ENCODE assay signal across 10 cellular contexts in genomic region chr17:50918071-50918932, GRCh38. TPM values are rescaled to one million over a fixed set of nuclear protein-coding genes. Genes with fewer than 3 reads are reported as not detected.
DNase-seq lines count a peak whose midpoint lies in the region; ATAC-seq, FAIRE-seq and TF ChIP-seq lines count a peak whose summit lies in the region.
"Had no signal": no experiment of that assay in that cellular context is flagged by ENCODE, and none has a peak within 500 bp of the region (broad histone marks: within the 10 kb centered on the region; RNA-seq: fewer than 3 reads in every experiment).

No MANE protein-coding gene starts in this region.

- FAIRE-seq in D721Med (lab: Jason Lieb, UNC): no peak
- FAIRE-seq: keratinocyte had no signal

- no peaks in the 10 kb centered on the region for H3K79me2 ChIP-seq in osteoblast (ENCODE audit: insufficient read depth, low read length)

- H3K27me3 Mint-ChIP-seq in CD4-positive, CD25-positive, alpha-beta regulatory T cell: peaks cover 6% of the 10 kb centered on the region

- H3K27me3 ChIP-seq in CD4-positive, CD25-positive, alpha-beta regulatory T cell (ENCODE audit: control insufficient read depth, insufficient read depth, low read length): no peaks in the 10 kb centered on the region
- H3K27me3 ChIP-seq in Panc1 (ENCODE audit: control insufficient read depth, insufficient read depth, low read length): no peaks in the 10 kb centered on the region
- no peaks in the 10 kb centered on the region for H3K27me3 ChIP-seq in osteoblast (ENCODE audit: insufficient read depth, low read length)

- no peak overlapping the region for H2AFZ ChIP-seq in osteoblast (ENCODE audit: low read length)

- POLR2A ChIA-PET in Panc1 (lab: Charles Lee): interaction anchor here (1.2 kb wide), 1 partner anchor 52 kb away, joined by 5 read pairs; the partner anchor contains the start of gene TOB1

- H3K36me3 Mint-ChIP-seq in CD4-positive, CD25-positive, alpha-beta regulatory T cell: no peaks in the 10 kb centered on the region

- H3K9me3 ChIP-seq in CD4-positive, CD25-positive, alpha-beta regulatory T cell (ENCODE audit: control insufficient read depth in 2 of 2, low read length in 2 of 2): no peaks in the 10 kb centered on the region
- H3K9me3 ChIP-seq in Panc1 (ENCODE audit: control insufficient read depth, insufficient read depth, low read depth, low read length) (no peaks in the 10 kb centered on the region), osteoblast (ENCODE audit: low read depth, low read length) (no peaks in the 10 kb centered on the region)

- ATAC-seq in CD4-positive, CD25-positive, alpha-beta regulatory T cell (ENCODE audit: low read depth in 2 of 2): no peak
- ATAC-seq in Panc1: peak; percentile 26; the same call in 1 of the 2 replicates

- no peak for DNase-seq in CD4-positive, CD25-positive, alpha-beta regulatory T cell
- DNase-seq in Panc1 (ENCODE audit: low read depth, low spot score) (no peak), epithelial cell of prostate (ENCODE audit: low read depth, low spot score) (no peak), osteoblast (ENCODE audit: insufficient read length, low spot score, missing footprints) (peak; percentile 65), G401 (ENCODE audit: low spot score) (no peak), T-helper 9 cell (no peak), D721Med (ENCODE audit: insufficient read length, low spot score) (no peak), lower leg skin (ENCODE audit: low spot score in 2 of 2) (no peak)
- DNase-seq: OCI-M1 had no signal

- H3K4me1 ChIP-seq in CD4-positive, CD25-positive, alpha-beta regulatory T cell (ENCODE audit: control insufficient read depth, insufficient read depth, low read length, poor library complexity, severe bottlenecking): peaks cover 41% of the 10 kb centered on the region
- H3K4me1 ChIP-seq in Panc1 (ENCODE audit: control insufficient read depth, insufficient read depth, low read length) (peaks cover 12% of the 10 kb centered on the region), osteoblast (ENCODE audit: insufficient read depth, low read length) (peaks cover 17% of the 10 kb centered on the region)

- peak overlapping the region in 2 of 4 donors; percentile 41 to 46 for H3K4me3 Mint-ChIP-seq in CD4-positive, CD25-positive, alpha-beta regulatory T cell

- no peaks in the 10 kb centered on the region for H3K9me3 Mint-ChIP-seq in CD4-positive, CD25-positive, alpha-beta regulatory T cell

- peak overlapping the region; percentile 74 to 96 (median 85) for H3K27ac Mint-ChIP-seq in CD4-positive, CD25-positive, alpha-beta regulatory T cell

- TF ChIP-seq CTCF in Panc1 (IDR thresholded peaks at IDR 0.05): no peak
- TF ChIP-seq CTCF in osteoblast (IDR thresholded peaks at IDR 0.05; ENCODE audit: extremely low read depth, low read depth, low read length): no peak
- no peak for TF ChIP-seq CTCF in D721Med (IDR thresholded peaks at IDR 0.05; ENCODE audit: insufficient read depth, missing control alignments)
- TF ChIP-seq CTCF in lower leg skin (IDR thresholded peaks at IDR 0.05): no peak

- in situ Hi-C loops in Panc1 (cut with HindIII; ENCODE audit: low pct_unique_long_range_greater_than_20kb, low sequenced_read_pairs) (no loop called here), G401 (cut with HindIII; ENCODE audit: low sequenced_read_pairs) (no loop called here)

- CTCF ChIA-PET in Panc1 (lab: Charles Lee): interaction anchor here (0.6 kb wide), 1 partner anchor 135 kb away, joined by 3 read pairs; no protein-coding TSS in a partner anchor

- intact Hi-C loops in Panc1 (cut with micrococcal nuclease; ENCODE audit: unreplicated experiment): no loop called here
- intact Hi-C loops in lower leg skin (cut with DNase I; ENCODE audit: low total_unique reads): no loop called here

- H3K4me2 ChIP-seq in osteoblast (ENCODE audit: insufficient read depth, low read length): no peak overlapping the region

- peak overlapping the region; percentile 82 for H3K27ac ChIP-seq in CD4-positive, CD25-positive, alpha-beta regulatory T cell (ENCODE audit: insufficient read depth, low read length, poor library complexity, severe bottlenecking)
- no peak overlapping the region for H3K27ac ChIP-seq in Panc1 (ENCODE audit: low read length)
- peak overlapping the region; percentile 79 for H3K27ac ChIP-seq in epithelial cell of prostate
- no peak overlapping the region for H3K27ac ChIP-seq in osteoblast (ENCODE audit: low read depth, low read length)

- no peak overlapping the region for H3K4me3 ChIP-seq in CD4-positive, CD25-positive, alpha-beta regulatory T cell (ENCODE audit: low read depth, low read length)
- H3K4me3 ChIP-seq in Panc1 (ENCODE audit: low read depth in 2 of 2, low read length in 2 of 2) (no peak overlapping the region), osteoblast (ENCODE audit: insufficient read depth, low read length) (no peak overlapping the region), lower leg skin (ENCODE audit: low read depth, poor library complexity, severe bottlenecking) (no peak overlapping the region)

- H3K4me1 Mint-ChIP-seq in CD4-positive, CD25-positive, alpha-beta regulatory T cell: peaks cover 5 to 69% (median 27%) of the 10 kb centered on the region in 4 donors

- H4K20me1 ChIP-seq in osteoblast (ENCODE audit: insufficient read depth, low read length): no peaks in the 10 kb centered on the region

- no peak for TF ChIP-seq POLR2A in lower leg skin (IDR thresholded peaks at IDR 0.05)

- WGBS in lower leg skin, 2 donors: 68 to 70% methylated on average over 20 of the region's 21 CpGs

- no peaks in the 10 kb centered on the region for H3K36me3 ChIP-seq in CD4-positive, CD25-positive, alpha-beta regulatory T cell (ENCODE audit: control insufficient read depth, insufficient read depth, low read length)
- H3K36me3 ChIP-seq in Panc1 (ENCODE audit: control insufficient read depth, insufficient read depth, low read length) (no peaks in the 10 kb centered on the region), osteoblast (ENCODE audit: insufficient read depth, low read length) (no peaks in the 10 kb centered on the region)

- BruUV-seq in Panc1 (replicated peaks; lab: Mats Ljungman, UMichigan): no TSS peak

RNA-seq across cellular contexts. Expression of gene TOB1, which starts 52.1 kb away (rescaled TPM):
- 254 TPM for total RNA-seq in CD4-positive, CD25-positive, alpha-beta regulatory T cell
- 10 to 100 TPM; 30.7 to 60.7 (median 36.3) TPM for polyA plus RNA-seq in CD4-positive, CD25-positive, alpha-beta regulatory T cell
- total RNA-seq in Panc1 (2021; ENCODE audit: unreplicated experiment) (117 TPM), osteoblast (18.8 and 21.5 TPM in 2 replicates), lower leg skin (100 to 1,000 TPM; 130 to 156 (median 142) TPM)
- polyA plus RNA-seq in Panc1 (2012; ENCODE audit: insufficient read length): 82.6 TPM
- 18.5 and 26.4 TPM in 2 replicates for total RNA-seq in G401 (2014; rRNA removed; shearing (Covaris generic))

Comparison
In these comparisons a context has a peak if more than half of its experiments do, and no peak if none do; other contexts are left out.
1. H3K27ac ChIP-seq: peak in CD4-positive, CD25-positive, alpha-beta regulatory T cell (single experiment) and epithelial cell of prostate (single experiment); none in Panc1 (single experiment) and osteoblast (single experiment).